Comparison of ENCODE assay signal across 9 cellular contexts in the genomic region with DNA sequence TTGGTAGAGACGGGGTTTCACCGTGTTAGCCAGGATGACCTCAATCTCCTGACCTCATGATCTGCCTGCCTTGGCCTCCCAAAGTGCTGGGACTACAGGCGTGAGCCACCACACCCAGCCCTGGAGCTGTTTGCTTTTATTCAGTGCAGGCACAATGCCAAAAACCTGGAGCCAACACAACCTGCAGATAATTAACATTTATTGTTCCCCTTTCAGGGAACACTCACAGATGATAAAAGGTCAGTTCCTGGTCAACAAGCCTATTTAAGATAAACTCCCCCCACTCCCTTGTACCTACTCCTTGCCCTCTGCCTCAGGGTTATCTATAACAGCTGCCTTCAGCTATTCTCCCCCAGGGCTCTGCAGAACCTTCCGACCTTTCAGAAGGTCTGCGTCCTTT. TPM values are rescaled to one million over a fixed set of nuclear protein-coding genes. Genes with fewer than 3 reads are reported as not detected.
"Had no signal": no experiment of that assay in that cellular context is flagged by ENCODE, and none has a peak within 500 bp of the region (broad histone marks: within the 10 kb centered on the region; RNA-seq: fewer than 3 reads in every experiment).

No MANE protein-coding gene starts in this region.

RNA-seq across cellular contexts. Expression of a gene that starts 33.4 kb away (rescaled TPM):
- total RNA-seq: activated T-helper 2 cell treated with anti-CD3 and anti-CD28 coated beads, Interferon-gamma antibody, Interleukin-2, Interleukin-4, amounts not matched to agents 10 μg/mL and 5 μg/mL and 100 μg/mL, durations not matched to agents 14 hours and 24 hours and 36 hours; heart right ventricle; left cardiac atrium; mononuclear cell; subcutaneous adipose tissue; T-helper 2 cell treated with Interferon-gamma antibody and Interleukin-4, amounts not matched to agents 100 ng/mL and 5 ng/mL, for 36 hours; upper lobe of right lung; WTC11 had no signal
- polyA plus RNA-seq: neural cell had no signal
